Comparison of ENCODE assay signal across 8 cellular contexts in the genomic region with DNA sequence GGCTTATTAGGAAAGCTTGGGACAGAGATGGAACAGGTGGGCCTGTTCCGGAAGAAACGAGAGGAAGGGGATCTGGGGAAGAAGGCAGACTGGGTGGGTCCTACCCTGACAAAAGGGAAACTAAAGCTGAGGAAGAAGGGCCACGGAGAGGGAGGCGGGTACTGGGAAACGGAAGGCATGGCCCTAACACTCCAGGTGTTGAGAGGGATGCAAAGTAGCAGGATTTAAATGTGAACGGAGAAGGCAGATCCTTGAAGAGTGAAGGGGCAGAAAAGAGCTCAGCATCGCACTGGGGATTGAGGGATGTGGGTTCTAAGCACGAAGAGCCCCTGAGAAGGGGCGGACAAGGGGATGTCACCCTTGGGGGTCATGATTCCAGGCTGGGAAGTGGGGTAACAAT. TPM values are rescaled to one million over a fixed set of nuclear protein-coding genes. Genes with fewer than 3 reads are reported as not detected.
DNase-seq lines count a peak whose midpoint lies in the region; ATAC-seq and TF ChIP-seq lines count a peak whose summit lies in the region.

No MANE protein-coding gene starts in this region.

- no peak for ATAC-seq in heart left ventricle
- ATAC-seq in Right ventricle myocardium inferior: no peak
- ATAC-seq in activated B cell treated with CpG ODN at 0.5 μM for 24 hours (ENCODE audit: low read depth): no peak

- peak overlapping the region; percentile 87 for H3K4me3 Mint-ChIP-seq in activated B cell treated with CpG ODN at 0.5 μM for 24 hours

- CTCF ChIA-PET in activated B cell treated with CpG ODN at 0.5 μM for 24 hours (lab: Charles Lee): interaction anchor here (1.3 to 1.6 kb wide), 2 partner anchors 17 to 150 kb away, joined by 3 to 4 read pairs; no protein-coding TSS in a partner anchor

- POLR2A ChIA-PET in activated B cell treated with CpG ODN at 0.5 μM for 24 hours (lab: Charles Lee): interaction anchor here (0.6 kb wide), 1 partner anchor 69 kb away, joined by 8 read pairs; no protein-coding TSS in a partner anchor

- H3K4me1 Mint-ChIP-seq in activated B cell treated with CpG ODN at 0.5 μM for 24 hours: peaks cover 54% of the 10 kb centered on the region

- H3K9me3 ChIP-seq in heart left ventricle (no peaks in the 10 kb centered on the region), iPS-20b (ENCODE audit: insufficient read depth, low read depth, low read length) (no peaks in the 10 kb centered on the region), subcutaneous abdominal adipose tissue (ENCODE audit: control insufficient read depth in 5 of 5, low read length in 5 of 5) (no peaks in the 10 kb centered on the region)

- peak overlapping the region in 10 of 12 donors; percentile 43 to 85 (median 69) for H3K27ac ChIP-seq in heart left ventricle
- H3K27ac ChIP-seq in iPS-20b (ENCODE audit: low read length): no peak overlapping the region
- peak overlapping the region; percentile 18 for H3K27ac ChIP-seq in subcutaneous abdominal adipose tissue (ENCODE audit: low read depth, low read length)

- H3K9ac ChIP-seq in iPS-20b (ENCODE audit: low read depth, low read length) (peak overlapping the region; percentile 73; the same call in 1 of the 2 replicates), subcutaneous abdominal adipose tissue (ENCODE audit: low read length in 5 of 5) (peak overlapping the region; percentile 61 to 93 (median 88))

- no peak for TF ChIP-seq POLR2A in heart left ventricle (IDR thresholded peaks at IDR 0.05)

- TF ChIP-seq CTCF in heart left ventricle (IDR thresholded peaks at IDR 0.05): no peak
- TF ChIP-seq CTCF in activated B cell treated with CpG ODN at 0.5 μM for 24 hours (IDR thresholded peaks at IDR 0.05): no peak

- peaks cover 8% of the 10 kb centered on the region for H3K36me3 Mint-ChIP-seq in activated B cell treated with CpG ODN at 0.5 μM for 24 hours (ENCODE audit: low read depth)

- H3K9me3 Mint-ChIP-seq in activated B cell treated with CpG ODN at 0.5 μM for 24 hours: no peaks in the 10 kb centered on the region

- intact Hi-C loops in heart left ventricle (cut with DNase I): loop anchor here in 3 of 10 donors (5.0 to 10.0 kb wide), 4 partner anchors 49 to 146 kb away; a partner anchor contains a TSS
- intact Hi-C loops in Right ventricle myocardium inferior (cut with DNase I): loop anchor here (2.0 kb wide), 1 partner anchor 126 kb away; a partner anchor contains a TSS
- intact Hi-C loops in activated B cell treated with CpG ODN at 0.5 μM for 24 hours (cut with micrococcal nuclease): loop anchor here (1.0 to 2.0 kb wide), 2 partner anchors 126 to 150 kb away; a partner anchor contains a TSS

- H3K4me1 ChIP-seq in heart left ventricle: peaks cover 2 to 59% (median 46%) of the 10 kb centered on the region in 12 donors
- peaks cover 7% of the 10 kb centered on the region; the same call in 1 of the 2 replicates for H3K4me1 ChIP-seq in iPS-20b (ENCODE audit: insufficient read depth, low read length)
- H3K4me1 ChIP-seq in subcutaneous abdominal adipose tissue (ENCODE audit: control insufficient read depth in 5 of 5, insufficient read depth in 5 of 5, low read length in 5 of 5): peaks cover 2 to 54% (median 46%) of the 10 kb centered on the region in 5 donors

- no peaks in the 10 kb centered on the region for H3K27me3 ChIP-seq in heart left ventricle
- H3K27me3 ChIP-seq in iPS-20b (ENCODE audit: insufficient read depth, low read length): no peaks in the 10 kb centered on the region
- H3K27me3 ChIP-seq in subcutaneous abdominal adipose tissue (ENCODE audit: control insufficient read depth in 5 of 5, insufficient read depth in 4 of 5, low read length in 5 of 5): no peaks in the 10 kb centered on the region

- 11 to 15% (median 12%) methylated on average over 9 of the region's 9 CpGs for WGBS in heart left ventricle, 4 donors

- H3K27me3 Mint-ChIP-seq in activated B cell treated with CpG ODN at 0.5 μM for 24 hours: no peaks in the 10 kb centered on the region

- DNase-seq in heart left ventricle: no peak
- DNase-seq in Right ventricle myocardium inferior (ENCODE audit: missing footprints): no peak
- DNase-seq in activated B cell treated with CpG ODN at 0.5 μM for 24 hours: no peak
- DNase-seq in OCI-M1 (lab: John Stamatoyannopoulos, UW): no peak
- no peak for DNase-seq in effector CD4-positive, alpha-beta T cell
- no peak for DNase-seq in NOMO-1 treated with dmso at 0.1 percent for 144 hours (lab: John Stamatoyannopoulos, UW; ENCODE audit: unreplicated experiment)

- peak overlapping the region; percentile 37 for H3K27ac Mint-ChIP-seq in activated B cell treated with CpG ODN at 0.5 μM for 24 hours

- H3K36me3 ChIP-seq in heart left ventricle: peaks cover 0 to 12% (median 0%) of the 10 kb centered on the region in 9 donors
- no peaks in the 10 kb centered on the region for H3K36me3 ChIP-seq in iPS-20b (ENCODE audit: insufficient read depth, low read depth, low read length)
- H3K36me3 ChIP-seq in subcutaneous abdominal adipose tissue (ENCODE audit: control insufficient read depth in 5 of 5, insufficient read depth in 5 of 5, low read length in 5 of 5): no peaks in the 10 kb centered on the region

- H3K4me3 ChIP-seq in heart left ventricle (peak overlapping the region; percentile 78 to 97 (median 84)), iPS-20b (ENCODE audit: low read length) (peak overlapping the region; percentile 97), subcutaneous abdominal adipose tissue (ENCODE audit: low read depth in 1 of 5, low read length in 5 of 5) (peak overlapping the region; percentile 77 to 95 (median 85))

RNA-seq across cellular contexts. Expression of a gene that starts 0.7 kb away (rescaled TPM):
- total RNA-seq in heart left ventricle (10 to 100 TPM in 4 of 9 donors, 1 to 10 TPM in 5; 4.4 to 17.1 (median 10.0) TPM), Right ventricle myocardium inferior (9.0 TPM), activated B cell treated with CpG ODN at 0.5 μM for 24 hours (20.8 and 25.8 TPM in 2 replicates)
- 1 to 10 TPM; 3.4 to 4.5 TPM for polyA plus RNA-seq in heart left ventricle
